2 cellular contexts compared by ENCODE assay signal in the genomic region with DNA sequence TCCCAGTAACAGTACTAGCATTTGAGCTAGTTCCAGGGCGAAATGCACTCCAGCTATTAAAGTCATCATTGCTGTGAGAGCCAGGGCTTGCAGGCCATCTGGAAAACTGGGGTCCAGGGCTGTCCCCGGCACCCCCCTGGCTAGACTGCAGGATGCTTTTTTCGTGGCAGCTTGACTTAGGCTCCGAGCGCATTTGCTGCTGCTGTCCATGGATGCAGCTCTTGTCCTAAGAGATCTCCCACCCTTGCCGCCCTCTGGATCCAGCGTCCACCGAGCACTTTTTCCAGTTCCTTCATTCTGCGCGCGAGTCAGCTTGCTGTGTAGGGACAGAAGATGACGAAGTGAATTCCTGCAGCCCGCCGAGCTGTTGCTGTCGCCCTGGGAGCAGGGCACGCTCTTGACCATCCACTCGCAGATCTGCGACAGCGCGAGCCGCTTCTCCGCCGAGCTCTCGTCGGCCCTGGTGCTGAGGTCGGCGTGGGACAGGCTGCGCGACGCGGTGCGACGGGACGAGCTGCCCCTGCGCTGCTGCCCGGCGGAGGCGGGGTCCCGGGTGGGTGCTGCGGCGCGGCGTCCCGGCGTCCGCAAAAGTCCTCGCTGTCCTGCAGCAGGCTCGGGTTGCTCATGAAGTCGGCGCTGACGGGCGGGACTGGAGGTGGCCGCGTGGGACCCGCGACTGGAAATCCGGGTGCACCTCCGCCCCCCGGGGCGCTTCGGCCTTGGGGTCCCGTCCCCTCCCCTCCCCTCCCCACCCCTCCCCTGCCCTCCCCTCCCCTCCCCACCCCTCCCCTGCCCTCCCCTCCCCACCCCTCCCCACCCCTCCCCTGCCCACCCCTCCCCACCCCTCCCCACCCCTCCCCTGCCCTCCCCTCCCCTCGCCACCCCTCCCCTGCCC.
A peak's percentile ranks its signal among the peaks of the same experiment; 100 is the strongest.
TF ChIP-seq lines count a peak whose summit lies in the region.

No MANE protein-coding gene starts in this region.

TF ChIP-seq in GM23338, 12 proteins besides CTCF, POLR2A, EP300 and RAD21:
- TF ChIP-seq EZH2phosphoT487 (IDR thresholded peaks at IDR 0.05; ENCODE audit: unreplicated experiment): peak; percentile 67
- no peak for TF ChIP-seq ZNF331 (CRISPR knock-in tag; IDR thresholded peaks at IDR 0.05; ENCODE audit: low read depth)

TF ChIP-seq in H1, 55 proteins besides CTCF, POLR2A, EP300 and RAD21:
- peak; percentile 45; the same call in 1 of the 2 replicates for TF ChIP-seq RBBP5 (IDR thresholded peaks at IDR 0.05; ENCODE audit: borderline replicate concordance, low read depth, low read length)
- no peak for TF ChIP-seq POLR2AphosphoS5 (IDR thresholded peaks at IDR 0.05; ENCODE audit: low read depth, low read length)
- no peak for TF ChIP-seq TEAD4 (IDR thresholded peaks at IDR 0.05; ENCODE audit: low read depth, low read length)
- peak; percentile 51; the same call in 1 of the 2 replicates for TF ChIP-seq SUZ12 (IDR thresholded peaks at IDR 0.05; ENCODE audit: low read length)
- TF ChIP-seq GTF2F1 (IDR thresholded peaks at IDR 0.05; ENCODE audit: borderline replicate concordance, low read depth, low read length): no peak
- TF ChIP-seq RNF2 (IDR thresholded peaks at IDR 0.05; ENCODE audit: borderline replicate concordance, low read depth, low read length, missing control alignments, poor library complexity, severe bottlenecking): no peak
- no peak for TF ChIP-seq JUND (IDR thresholded peaks at IDR 0.05; ENCODE audit: low read length)
- TF ChIP-seq EZH2 (IDR thresholded peaks at IDR 0.05; ENCODE audit: low read depth, low read length, severe bottlenecking): peak; percentile 61
- TF ChIP-seq, protein P1, sequence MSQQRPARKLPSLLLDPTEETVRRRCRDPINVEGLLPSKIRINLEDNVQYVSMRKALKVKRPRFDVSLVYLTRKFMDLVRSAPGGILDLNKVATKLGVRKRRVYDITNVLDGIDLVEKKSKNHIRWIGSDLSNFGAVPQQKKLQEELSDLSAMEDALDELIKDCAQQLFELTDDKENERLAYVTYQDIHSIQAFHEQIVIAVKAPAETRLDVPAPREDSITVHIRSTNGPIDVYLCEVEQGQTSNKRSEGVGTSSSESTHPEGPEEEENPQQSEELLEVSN (IDR thresholded peaks at IDR 0.05): peak; percentile 13; the same call in 1 of the 2 replicates
